8 cellular contexts compared by ENCODE assay signal in the genomic region with DNA sequence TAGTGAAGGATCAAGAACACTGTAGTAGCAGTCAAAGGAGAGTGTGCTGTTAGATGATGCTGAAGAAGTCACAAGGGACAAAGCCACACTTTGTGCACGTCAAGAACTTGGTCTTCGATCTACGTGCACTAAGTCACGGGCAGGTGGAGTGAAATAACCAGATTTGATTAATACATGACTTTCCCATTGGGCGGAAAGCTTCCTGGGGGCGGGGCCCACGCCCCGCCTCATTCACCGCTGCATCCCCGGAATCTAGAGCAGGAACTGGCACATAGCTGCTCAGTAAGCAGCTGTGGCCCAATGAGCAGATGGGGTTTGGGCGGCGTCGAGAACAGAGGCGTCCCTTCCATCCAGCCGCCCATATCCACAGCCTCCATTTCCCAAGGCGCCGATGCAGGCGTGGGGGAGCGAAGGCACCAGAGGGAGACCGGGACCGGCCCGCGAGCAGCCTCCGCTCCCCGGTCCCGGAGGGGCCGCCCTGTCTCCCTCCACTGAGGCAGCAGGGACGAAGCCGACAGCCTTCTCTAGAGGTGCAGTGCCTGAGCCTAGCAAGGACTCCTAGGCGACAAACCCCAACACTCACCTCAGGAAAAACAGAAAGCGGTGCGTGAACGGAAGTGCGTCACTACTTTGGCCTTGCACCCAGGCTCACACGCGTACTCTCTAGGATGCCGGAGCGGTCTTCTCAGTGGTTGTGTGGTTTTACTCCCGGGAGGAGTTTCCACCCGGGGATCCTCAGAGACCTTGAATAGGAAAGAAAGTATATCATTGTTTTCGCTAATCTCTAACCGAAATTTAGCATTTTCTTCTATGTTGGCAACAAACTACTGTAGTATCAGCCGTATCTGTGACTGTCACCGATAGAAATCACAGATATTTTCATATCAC. TPM values are rescaled to one million over a fixed set of nuclear protein-coding genes. Genes with fewer than 3 reads are reported as not detected.
DNase-seq lines count a peak whose midpoint lies in the region; ATAC-seq, FAIRE-seq and TF ChIP-seq lines count a peak whose summit lies in the region.

No MANE protein-coding gene starts in this region.

- peak overlapping the region; percentile 79 for H3K4me2 ChIP-seq in MM.1S (ENCODE audit: low read depth, low read length)

- H3K4me1 ChIP-seq in MM.1S (ENCODE audit: low read length) (no peaks in the 10 kb centered on the region), SJSA1 (replicated peaks) (peaks cover 13% of the 10 kb centered on the region), gastroesophageal sphincter (peaks cover 0 to 16% (median 4%) of the 10 kb centered on the region in 3 donors), neutrophil (ENCODE audit: control insufficient read depth in 1 of 2, insufficient read depth in 1 of 2, low read depth in 1 of 2, low read length in 1 of 2) (no peaks in the 10 kb centered on the region)

- H3K4me3 Mint-ChIP-seq in activated naive CD4-positive, alpha-beta T cell treated with anti-CD3 and anti-CD28 coated beads for 36 hours = peak overlapping the region; percentile 74

- TF ChIP-seq CTCF in MM.1S (IDR thresholded peaks at IDR 0.05; ENCODE audit: low read length) = no peak
- TF ChIP-seq CTCF in gastroesophageal sphincter (IDR thresholded peaks at IDR 0.05) = no peak
- TF ChIP-seq CTCF in neutrophil (IDR thresholded peaks at IDR 0.05) = no peak

- H4K20me1 ChIP-seq in MM.1S (ENCODE audit: insufficient read depth, low read length) = no peaks in the 10 kb centered on the region

- no peaks in the 10 kb centered on the region for H3K36me3 Mint-ChIP-seq in activated naive CD4-positive, alpha-beta T cell treated with anti-CD3 and anti-CD28 coated beads for 36 hours (ENCODE audit: low read depth)

- H3K27me3 ChIP-seq in MM.1S (replicated peaks; ENCODE audit: insufficient read depth, low read length) (no peaks in the 10 kb centered on the region), SJSA1 (replicated peaks) (no peaks in the 10 kb centered on the region), gastroesophageal sphincter (no peaks in the 10 kb centered on the region), neutrophil (peaks cover 23% of the 10 kb centered on the region)

- H3K36me3 ChIP-seq in MM.1S (replicated peaks; ENCODE audit: insufficient read depth, low read length) (no peaks in the 10 kb centered on the region), SJSA1 (peaks cover 3% of the 10 kb centered on the region), gastroesophageal sphincter (peaks cover 0 to 13% of the 10 kb centered on the region in 2 donors), neutrophil (no peaks in the 10 kb centered on the region)

- peaks cover 13% of the 10 kb centered on the region for H3K4me1 Mint-ChIP-seq in activated naive CD4-positive, alpha-beta T cell treated with anti-CD3 and anti-CD28 coated beads for 36 hours (ENCODE audit: low read depth)

- CTCF ChIA-PET in activated naive CD4-positive, alpha-beta T cell treated with anti-CD3 and anti-CD28 coated beads for 36 hours (lab: Charles Lee) = interaction anchor here (0.5 to 1.9 kb wide), 5 partner anchors 22 to 180 kb away, joined by 3 to 6 read pairs (median 5); a partner anchor contains a TSS

- TF ChIP-seq POLR2A in gastroesophageal sphincter (IDR thresholded peaks at IDR 0.05) = peak; percentile 63 to 71

- H2AFZ ChIP-seq in MM.1S (ENCODE audit: low read length) = peak overlapping the region; percentile 93

- H3K9ac ChIP-seq in MM.1S (ENCODE audit: low read length) = peak overlapping the region; percentile 88

- WGBS in gastroesophageal sphincter (ENCODE audit: low coverage in 1 of 2), 2 donors = 0% methylated on average over 9 to 17 of the region's 44 CpGs

- ATAC-seq in gastroesophageal sphincter = peak; percentile 96

- peak; percentile 95 for FAIRE-seq in G401.6 (lab: Jason Lieb, UNC)

- no peaks in the 10 kb centered on the region for H3K9me3 Mint-ChIP-seq in activated naive CD4-positive, alpha-beta T cell treated with anti-CD3 and anti-CD28 coated beads for 36 hours

- H3K9me3 ChIP-seq in MM.1S (replicated peaks; ENCODE audit: insufficient read depth, low read length) = no peaks in the 10 kb centered on the region
- H3K9me3 ChIP-seq in SJSA1 (replicated peaks) = peaks cover 4% of the 10 kb centered on the region; the same call in 1 of the 2 replicates
- no peaks in the 10 kb centered on the region for H3K9me3 ChIP-seq in gastroesophageal sphincter
- H3K9me3 ChIP-seq in neutrophil = no peaks in the 10 kb centered on the region

- peaks cover 3% of the 10 kb centered on the region; the same call in 1 of the 2 replicates for H3F3A ChIP-seq in MM.1S (ENCODE audit: insufficient read depth, low read length)

- H3K27ac ChIP-seq in MM.1S (ENCODE audit: low read length) (peak overlapping the region; percentile 90), SJSA1 (peak overlapping the region; percentile 98), gastroesophageal sphincter (peak overlapping the region; percentile 83 to 98 (median 97)), neutrophil (peak overlapping the region; percentile 62), substantia nigra (ENCODE audit: low read depth, low read length, poor library complexity, severe bottlenecking) (peak overlapping the region; percentile 90)

- DNase-seq in HCEC 1CT (peak; percentile 92), MM.1S (peak; percentile 90), SJSA1 (ENCODE audit: low read depth in 1 of 2, low spot score in 2 of 2) (peak; percentile 85 to 90), substantia nigra (lab: John Stamatoyannopoulos, UW) (peak; percentile 15 to 94 (median 82))
- peak; percentile 90 for DNase-seq in activated naive CD4-positive, alpha-beta T cell treated with anti-CD3 and anti-CD28 coated beads for 36 hours

- H3K4me3 ChIP-seq in MM.1S (ENCODE audit: low read length) (peak overlapping the region; percentile 94), SJSA1 (peak overlapping the region; percentile 92), gastroesophageal sphincter (peak overlapping the region; percentile 63 to 73), neutrophil (ENCODE audit: low read depth in 1 of 2, low read length in 1 of 2) (peak overlapping the region; percentile 78)

- H3K9me2 ChIP-seq in MM.1S (replicated peaks; ENCODE audit: insufficient read depth, low read length) = no peaks in the 10 kb centered on the region

- no peaks in the 10 kb centered on the region for H3K27me3 Mint-ChIP-seq in activated naive CD4-positive, alpha-beta T cell treated with anti-CD3 and anti-CD28 coated beads for 36 hours (ENCODE audit: low read depth)

- intact Hi-C loops in activated naive CD4-positive, alpha-beta T cell treated with anti-CD3 and anti-CD28 coated beads for 36 hours (cut with micrococcal nuclease) = loop anchor here (1.0 to 10.0 kb wide), 9 partner anchors 22 to 682 kb away; a partner anchor contains a TSS

- peak overlapping the region; percentile 79 for H3K27ac Mint-ChIP-seq in activated naive CD4-positive, alpha-beta T cell treated with anti-CD3 and anti-CD28 coated beads for 36 hours

- no peak for TF ChIP-seq EP300 in gastroesophageal sphincter (IDR thresholded peaks at IDR 0.05)

- no peaks in the 10 kb centered on the region for H3K79me2 ChIP-seq in MM.1S (ENCODE audit: low read length)

RNA-seq across cellular contexts. Expression of a gene that starts 4.9 kb away (rescaled TPM):
- 0.95 and 4.5 TPM in 2 replicates for total RNA-seq in SJSA1 (2014; rRNA removed; shearing (Covaris generic))
- 1 to 10 TPM; 1.2 to 1.6 TPM for total RNA-seq in activated naive CD4-positive, alpha-beta T cell treated with anti-CD3 and anti-CD28 coated beads for 36 hours
- total RNA-seq in gastroesophageal sphincter = 1 to 10 TPM; 2.2 to 7.6 (median 4.2) TPM

RNA-seq across cellular contexts. Expression of a gene that starts 22.2 kb away (rescaled TPM):
- total RNA-seq in SJSA1 (2014; rRNA removed; shearing (Covaris generic)) = 8.6 and 17.6 TPM in 2 replicates
- total RNA-seq in activated naive CD4-positive, alpha-beta T cell treated with anti-CD3 and anti-CD28 coated beads for 36 hours = 1 to 10 TPM; 6.9 to 7.1 TPM
- 10 to 100 TPM; 11.0 to 23.0 (median 14.6) TPM for total RNA-seq in gastroesophageal sphincter

RNA-seq across cellular contexts. Expression of a gene that starts 42.0 kb away (rescaled TPM):
- not detected in 2 replicates for total RNA-seq in SJSA1 (2014; rRNA removed; shearing (Covaris generic))
- total RNA-seq in activated naive CD4-positive, alpha-beta T cell treated with anti-CD3 and anti-CD28 coated beads for 36 hours = not detected
- total RNA-seq in gastroesophageal sphincter = 1 to 10 TPM in 1 of 4 donors, under 1 TPM in 1, not detected in 2; 0.15 to 4.3 TPM

RNA-seq across cellular contexts. Expression of a gene that starts 42.4 kb away (rescaled TPM):
- total RNA-seq in SJSA1 (2014; rRNA removed; shearing (Covaris generic)) = not detected in 2 replicates
- not detected for total RNA-seq in activated naive CD4-positive, alpha-beta T cell treated with anti-CD3 and anti-CD28 coated beads for 36 hours
- not detected for total RNA-seq in gastroesophageal sphincter

Comparison
In these comparisons a context has a peak if more than half of its experiments do, and no peak if none do; other contexts are left out.
1. Peak in every context shown above with its lines: DNase-seq, ATAC-seq, H3K4me3 ChIP-seq and H3K27ac ChIP-seq.